25 cellular contexts compared by ENCODE assay signal in the genomic region with DNA sequence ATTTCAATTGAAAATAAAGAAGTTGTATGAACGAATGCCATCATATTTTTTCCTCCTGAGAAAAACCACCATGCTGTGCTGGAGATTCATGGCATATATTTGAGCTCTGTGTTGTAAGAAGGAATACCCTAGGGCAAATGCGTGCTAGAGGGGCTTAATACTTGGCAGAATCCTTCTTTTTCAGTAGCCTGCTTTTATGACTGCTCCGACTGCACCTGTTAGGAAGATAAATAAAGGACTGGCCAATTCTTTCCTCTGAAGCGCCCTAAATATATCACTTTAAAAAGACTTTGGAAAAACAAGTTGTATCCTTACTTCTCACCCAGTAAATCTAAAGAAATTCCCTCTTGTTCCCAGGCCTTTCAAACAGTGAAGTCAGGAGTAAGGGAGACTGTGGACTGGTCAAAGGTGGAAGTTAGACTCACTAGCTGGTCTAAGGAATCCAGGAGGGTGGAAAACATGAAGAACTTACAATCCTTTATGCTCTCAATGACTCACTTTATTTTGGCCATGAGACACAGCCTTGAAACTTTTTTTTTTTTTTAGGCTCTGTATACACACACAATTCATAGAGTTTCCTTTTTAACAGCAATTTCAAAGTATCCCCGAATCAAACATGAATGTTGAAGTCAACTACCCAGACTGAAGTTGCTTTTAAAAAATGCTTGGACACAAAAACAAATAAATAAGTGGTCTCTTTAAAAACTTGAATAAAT. TPM values are rescaled to one million over a fixed set of nuclear protein-coding genes. Genes with fewer than 3 reads are reported as not detected.
DNase-seq lines count a peak whose midpoint lies in the region; ATAC-seq and TF ChIP-seq lines count a peak whose summit lies in the region.
"Had no signal": no experiment of that assay in that cellular context is flagged by ENCODE, and none has a peak within 500 bp of the region (broad histone marks: within the 10 kb centered on the region; RNA-seq: fewer than 3 reads in every experiment).

No MANE protein-coding gene starts in this region.

- BruUV-seq in Calu3 (replicated peaks; lab: Mats Ljungman, UMichigan): no TSS peak

- H3K27me3 Mint-ChIP-seq in Calu3 (ENCODE audit: unreplicated experiment): no peaks in the 10 kb centered on the region
- H3K27me3 Mint-ChIP-seq: activated CD4-positive, alpha-beta T cell treated with anti-CD3 and anti-CD28 coated beads, Interleukin-2, amount 10 ng/mL, durations not matched to agents 7 days and 5 days; dendritic cell treated with granulocyte-macrophage colony-stimulating factor and Interleukin-4, amounts not matched to agents 40 ng/mL and 50 ng/mL, for 4 days had no signal

- DNase-seq in Calu3 (no peak), RKO (ENCODE audit: low spot score) (peak; percentile 12), left colon (no peak), gastrocnemius medialis (no peak), NCI-H345 (lab: John Stamatoyannopoulos, UW) (no peak), NCI-H2227 (lab: John Stamatoyannopoulos, UW; ENCODE audit: unreplicated experiment) (no peak), GM19240 (ENCODE audit: insufficient read length, low spot score) (no peak), HUDEP-2 (lab: John Stamatoyannopoulos, UW; ENCODE audit: unreplicated experiment in 76 of 76) (no peak)
- DNase-seq: activated CD4-positive, alpha-beta T cell treated with anti-CD3 and anti-CD28 coated beads, Interleukin-2, amount 10 ng/mL, durations not matched to agents 7 days and 5 days; activated CD8-positive, alpha-beta memory T cell treated with anti-CD3 and anti-CD28 coated beads, Interleukin-2, amount 10 ng/mL, durations not matched to agents 7 days and 5 days; activated naive CD4-positive, alpha-beta T cell treated with anti-CD3 and anti-CD28 coated beads for 36 hours; activated T-cell treated with anti-CD3 and anti-CD28 coated beads, Interleukin-2, amount 50 U/mL, for 72 hours; C1 segment of cervical spinal cord; lower lobe of right lung; MM.1S; naive thymus-derived CD8-positive, alpha-beta T cell; NCI-H1436; NCI-H2107; NCI-H524 treated with DMSO at 0.1 percent for 48 hours; stimulated activated naive CD4-positive, alpha-beta T cell treated with Interleukin-2 at 50 U/mL for 16 hours; WERI-Rb-1 had no signal

- H3K4me1 ChIP-seq in gastrocnemius medialis: peaks cover 27 to 39% of the 10 kb centered on the region in 2 donors
- H3K4me1 ChIP-seq: lower lobe of right lung had no signal

- H3K27ac Mint-ChIP-seq in Calu3 (ENCODE audit: unreplicated experiment): peak overlapping the region; percentile 85
- H3K27ac Mint-ChIP-seq: activated CD4-positive, alpha-beta T cell treated with anti-CD3 and anti-CD28 coated beads, Interleukin-2, amount 10 ng/mL, durations not matched to agents 7 days and 5 days; activated CD8-positive, alpha-beta memory T cell treated with anti-CD3 and anti-CD28 coated beads, Interleukin-2, amount 10 ng/mL, durations not matched to agents 7 days and 5 days; activated naive CD4-positive, alpha-beta T cell treated with anti-CD3 and anti-CD28 coated beads for 36 hours; activated T-cell treated with anti-CD3 and anti-CD28 coated beads, Interleukin-2, amount 50 U/mL, for 72 hours; dendritic cell treated with granulocyte-macrophage colony-stimulating factor and Interleukin-4, amounts not matched to agents 40 ng/mL and 50 ng/mL, for 4 days; naive thymus-derived CD8-positive, alpha-beta T cell; T-helper 2 cell treated with Interferon-gamma antibody and Interleukin-4, amounts not matched to agents 5 μg/mL and 100 μg/mL, for 36 hours had no signal

- H3K27me3 ChIP-seq in gastrocnemius medialis: no peaks in the 10 kb centered on the region

- H3K9me3 ChIP-seq in gastrocnemius medialis: no peaks in the 10 kb centered on the region
- H3K9me3 ChIP-seq: lower lobe of right lung, thoracic aorta had no signal

- peaks cover 36% of the 10 kb centered on the region for H3K4me1 Mint-ChIP-seq in Calu3 (ENCODE audit: low read depth, unreplicated experiment)
- H3K4me1 Mint-ChIP-seq: activated CD4-positive, alpha-beta T cell treated with anti-CD3 and anti-CD28 coated beads, Interleukin-2, amount 10 ng/mL, durations not matched to agents 7 days and 5 days; activated CD8-positive, alpha-beta memory T cell treated with anti-CD3 and anti-CD28 coated beads, Interleukin-2, amount 10 ng/mL, durations not matched to agents 7 days and 5 days; naive thymus-derived CD8-positive, alpha-beta T cell had no signal

- ATAC-seq in left colon (peak; percentile 93), gastrocnemius medialis (peak in 1 of 2 donors; percentile 19)
- ATAC-seq: activated CD8-positive, alpha-beta memory T cell treated with anti-CD3 and anti-CD28 coated beads, Interleukin-2, amount 10 ng/mL, durations not matched to agents 7 days and 5 days; activated T-cell treated with anti-CD3 and anti-CD28 coated beads, Interleukin-2, amount 50 U/mL, for 72 hours; lower lobe of right lung; naive thymus-derived CD8-positive, alpha-beta T cell had no signal

- in situ Hi-C loops in gastrocnemius medialis (cut with MboI; ENCODE audit: low sequenced_read_pairs in 4 of 4): no loop called here

- peak in 1 of 2 donors; percentile 12 for TF ChIP-seq POLR2A in gastrocnemius medialis (IDR thresholded peaks at IDR 0.05)

- intact Hi-C loops in Calu3 (cut with micrococcal nuclease; ENCODE audit: unreplicated experiment): no loop called here
- intact Hi-C loops in left colon (cut with DNase I, micrococcal nuclease): no loop called here
- intact Hi-C loops in gastrocnemius medialis (cut with DNase I; ENCODE audit: low total_unique reads): no loop called here

- H3K36me3 Mint-ChIP-seq in Calu3 (ENCODE audit: insufficient read depth, unreplicated experiment): peaks cover 10% of the 10 kb centered on the region
- H3K36me3 Mint-ChIP-seq: activated CD8-positive, alpha-beta memory T cell treated with anti-CD3 and anti-CD28 coated beads, Interleukin-2, amount 10 ng/mL, durations not matched to agents 7 days and 5 days; naive thymus-derived CD8-positive, alpha-beta T cell had no signal

- CTCF ChIA-PET in Calu3 (lab: Charles Lee): interaction anchor here (1.4 kb wide), 1 partner anchor 15 kb away, joined by 4 read pairs; no protein-coding TSS in a partner anchor

- peak overlapping the region; percentile 48 to 64 (median 52) for H3K4me3 ChIP-seq in gastrocnemius medialis
- H3K4me3 ChIP-seq: lower lobe of right lung, thoracic aorta had no signal

- H3K27ac ChIP-seq in gastrocnemius medialis: peak overlapping the region; percentile 85 to 93 (median 92)
- H3K27ac ChIP-seq: lower lobe of right lung, thoracic aorta, WERI-Rb-1 had no signal

- H3K36me3 ChIP-seq in gastrocnemius medialis: peaks cover 0 to 50% of the 10 kb centered on the region in 2 donors
- H3K36me3 ChIP-seq: lower lobe of right lung, thoracic aorta, WERI-Rb-1 had no signal

- TF ChIP-seq CTCF in Calu3 (IDR thresholded peaks at IDR 0.05; ENCODE audit: unreplicated experiment) (no peak), gastrocnemius medialis (IDR thresholded peaks at IDR 0.05 in 4 of 5, conservative IDR thresholded peaks at IDR 0.05 in 1 of 5) (no peak)

- peak overlapping the region; percentile 34 for H3K4me3 Mint-ChIP-seq in Calu3 (ENCODE audit: low read depth, unreplicated experiment)
- H3K4me3 Mint-ChIP-seq: activated CD4-positive, alpha-beta T cell treated with anti-CD3 and anti-CD28 coated beads, Interleukin-2, amount 10 ng/mL, durations not matched to agents 7 days and 5 days; activated CD8-positive, alpha-beta memory T cell treated with anti-CD3 and anti-CD28 coated beads, Interleukin-2, amount 10 ng/mL, durations not matched to agents 7 days and 5 days; activated naive CD4-positive, alpha-beta T cell treated with anti-CD3 and anti-CD28 coated beads for 36 hours; activated T-cell treated with anti-CD3 and anti-CD28 coated beads, Interleukin-2, amount 50 U/mL, for 72 hours; dendritic cell treated with granulocyte-macrophage colony-stimulating factor and Interleukin-4, amounts not matched to agents 40 ng/mL and 50 ng/mL, for 4 days; naive thymus-derived CD8-positive, alpha-beta T cell; T-helper 2 cell treated with Interferon-gamma antibody and Interleukin-4, amounts not matched to agents 5 μg/mL and 100 μg/mL, for 36 hours had no signal

- H3K9me3 Mint-ChIP-seq in Calu3 (ENCODE audit: low read depth, unreplicated experiment): no peaks in the 10 kb centered on the region
- H3K9me3 Mint-ChIP-seq: activated CD4-positive, alpha-beta T cell treated with anti-CD3 and anti-CD28 coated beads, Interleukin-2, amount 10 ng/mL, durations not matched to agents 7 days and 5 days; activated naive CD4-positive, alpha-beta T cell treated with anti-CD3 and anti-CD28 coated beads for 36 hours; activated T-cell treated with anti-CD3 and anti-CD28 coated beads, Interleukin-2, amount 50 U/mL, for 72 hours; dendritic cell treated with granulocyte-macrophage colony-stimulating factor and Interleukin-4, amounts not matched to agents 40 ng/mL and 50 ng/mL, for 4 days; naive thymus-derived CD8-positive, alpha-beta T cell; T-helper 2 cell treated with Interferon-gamma antibody and Interleukin-4, amounts not matched to agents 5 μg/mL and 100 μg/mL, for 36 hours had no signal

RNA-seq across cellular contexts. Expression of gene MYBPC1, which starts 5.2 kb away (rescaled TPM):
- not detected in 2 replicates for total RNA-seq in Calu3 (2022)
- total RNA-seq in left colon: 10 to 100 TPM; 17.3 to 24.8 TPM
- 1,000 to 10,000 TPM; 2,958 to 5,874 (median 4,932) TPM for total RNA-seq in gastrocnemius medialis
- total RNA-seq: activated CD4-positive, alpha-beta T cell treated with anti-CD3 and anti-CD28 coated beads, Interleukin-2, amount 10 ng/mL, durations not matched to agents 7 days and 5 days; activated CD8-positive, alpha-beta memory T cell treated with anti-CD3 and anti-CD28 coated beads, Interleukin-2, amount 10 ng/mL, durations not matched to agents 7 days and 5 days; activated naive CD4-positive, alpha-beta T cell treated with anti-CD3 and anti-CD28 coated beads for 36 hours; activated T-cell treated with anti-CD3 and anti-CD28 coated beads, Interleukin-2, amount 50 U/mL, for 72 hours; lower lobe of right lung; naive thymus-derived CD8-positive, alpha-beta T cell; osteoblast had no signal

Comparison
In these comparisons a context has a peak if more than half of its experiments do, and no peak if none do; other contexts are left out.
1. RNA of gene MYBPC1, which starts 5.2 kb away (total RNA-seq): 2,958 to 5,874 TPM in gastrocnemius medialis; 17.3 to 24.8 TPM in left colon and not detected in Calu3; every median in the first group is over 100 times any median in the second.